ENCODE assay signal across 6 cellular contexts in the genomic region with DNA sequence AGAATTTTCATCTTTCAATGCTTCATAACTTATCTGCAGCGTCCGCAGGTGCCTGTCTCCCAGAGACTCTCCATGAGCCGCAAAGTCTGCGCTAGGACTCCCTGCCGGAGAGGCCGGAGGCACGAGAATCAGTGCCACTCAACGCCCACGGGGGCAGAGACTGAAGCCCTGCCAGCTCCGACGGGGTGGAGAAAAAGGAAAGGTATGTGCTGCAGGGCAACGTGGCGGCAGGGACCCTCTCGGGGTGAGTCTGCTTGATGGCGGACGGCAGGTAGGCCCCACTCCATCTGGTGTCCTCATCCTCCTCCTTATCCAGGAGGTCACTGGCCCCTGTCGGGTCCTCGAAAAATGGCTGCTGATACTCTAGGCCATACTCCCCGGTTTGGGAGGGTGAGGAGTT. TPM values are rescaled to one million over a fixed set of nuclear protein-coding genes. Genes with fewer than 3 reads are reported as not detected.
"Had no signal": no experiment of that assay in that cellular context is flagged by ENCODE, and none has a peak within 500 bp of the region (broad histone marks: within the 10 kb centered on the region; RNA-seq: fewer than 3 reads in every experiment).

No MANE protein-coding gene starts in this region.

- H3K4me1 ChIP-seq: HAP-1 had no signal

- H3K27ac ChIP-seq: HL-60 had no signal

- H3K4me1 Mint-ChIP-seq: IgD-negative memory B cell had no signal

- H3K9me3 ChIP-seq: HAP-1 had no signal

- H3K36me3 ChIP-seq: HAP-1 had no signal

- H3K4me3 Mint-ChIP-seq: GM23338, HFFc6, IgD-negative memory B cell had no signal

- H3K27ac Mint-ChIP-seq: GM23338, HFFc6, IgD-negative memory B cell had no signal

- H3K9me3 Mint-ChIP-seq: GM23338, IgD-negative memory B cell had no signal

- H3K4me3 ChIP-seq: GM23338, HAP-1 had no signal

- DNase-seq: HFFc6 had no signal

RNA-seq across cellular contexts. Expression of gene TNN, which starts 22.5 kb away (rescaled TPM):
- total RNA-seq: HepG2, HFFc6 had no signal
- polyA plus RNA-seq: HepG2, IgD-negative memory B cell had no signal
